Comparison of ENCODE assay signal across 10 cellular contexts in the genomic region with DNA sequence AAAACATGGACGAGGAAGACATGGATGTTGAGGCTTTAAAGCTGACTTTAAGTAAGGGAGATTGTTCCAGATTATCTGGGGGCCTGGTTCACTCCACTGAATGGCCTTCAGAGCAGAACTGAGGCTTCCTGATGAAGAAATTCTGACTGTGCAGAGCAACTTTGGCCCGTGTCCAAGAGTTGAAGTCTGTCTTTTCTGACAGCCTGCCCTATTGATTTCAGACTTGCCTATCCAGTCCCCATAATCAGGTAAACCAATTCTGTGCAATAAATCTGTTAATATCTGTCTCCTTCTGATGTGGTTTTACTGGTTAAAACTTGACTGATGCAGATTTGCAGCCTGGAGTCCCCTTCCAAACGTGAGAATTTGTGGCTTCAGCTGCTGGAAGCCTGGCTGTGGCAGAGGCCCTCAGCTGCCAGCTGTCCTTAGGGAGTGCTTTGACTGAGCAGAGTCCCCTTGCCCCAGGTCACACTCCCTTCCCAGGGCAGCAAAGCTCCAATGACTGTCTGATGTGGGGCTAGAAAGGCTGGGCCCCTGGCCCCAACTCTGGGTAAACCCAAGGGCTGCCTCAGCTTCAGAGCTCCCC.
DNase-seq lines count a peak whose midpoint lies in the region; FAIRE-seq and TF ChIP-seq lines count a peak whose summit lies in the region.
"Had no signal": no experiment of that assay in that cellular context is flagged by ENCODE, and none has a peak within 500 bp of the region (broad histone marks: within the 10 kb centered on the region; RNA-seq: fewer than 3 reads in every experiment).

No MANE protein-coding gene starts in this region.

- BruUV-seq in OCI-LY7 (replicated peaks; lab: Mats Ljungman, UMichigan): no TSS peak

- no peaks in the 10 kb centered on the region for H3K36me3 Mint-ChIP-seq in activated T-helper 2 cell treated with anti-CD3 and anti-CD28 coated beads, Interferon-gamma antibody, Interleukin-2, Interleukin-4, amounts not matched to agents 10 μg/mL and 5 μg/mL and 100 μg/mL, durations not matched to agents 14 hours and 24 hours and 36 hours (ENCODE audit: low read depth)

- intact Hi-C loops in OCI-LY7 (cut with micrococcal nuclease; ENCODE audit: unreplicated experiment): no loop called here
- intact Hi-C loops in activated T-helper 2 cell treated with anti-CD3 and anti-CD28 coated beads, Interferon-gamma antibody, Interleukin-2, Interleukin-4, amounts not matched to agents 10 μg/mL and 5 μg/mL and 100 μg/mL, durations not matched to agents 14 hours and 24 hours and 36 hours (cut with micrococcal nuclease): no loop called here

- H3K36me3 ChIP-seq in esophagus (ENCODE audit: control insufficient read depth in 2 of 2, insufficient read depth in 2 of 2, low read length in 1 of 2) (no peaks in the 10 kb centered on the region), small intestine (ENCODE audit: control insufficient read depth in 2 of 2, insufficient read depth in 2 of 2, low read length in 2 of 2) (no peaks in the 10 kb centered on the region), OCI-LY7 (ENCODE audit: insufficient read depth, low read length) (no peaks in the 10 kb centered on the region)
- H3K36me3 ChIP-seq: uterus had no signal

- H3K9me2 ChIP-seq in OCI-LY7 (ENCODE audit: insufficient read depth, low read length): no peaks in the 10 kb centered on the region

- H3K9me3 Mint-ChIP-seq in activated T-helper 2 cell treated with anti-CD3 and anti-CD28 coated beads, Interferon-gamma antibody, Interleukin-2, Interleukin-4, amounts not matched to agents 10 μg/mL and 5 μg/mL and 100 μg/mL, durations not matched to agents 14 hours and 24 hours and 36 hours: no peaks in the 10 kb centered on the region

- 33 to 34% methylated on average over 3 of the region's 3 CpGs for WGBS in esophagus, 2 donors
- WGBS in small intestine, 3 donors: 9 to 37% (median 10%) methylated on average over 3 of the region's 3 CpGs

- peak overlapping the region; percentile 80 for H3K27ac ChIP-seq in esophagus (ENCODE audit: low read depth in 2 of 2, low read length in 1 of 2)
- H3K27ac ChIP-seq in small intestine (ENCODE audit: low read depth in 1 of 2, low read length in 1 of 2): no peak overlapping the region
- no peak overlapping the region for H3K27ac ChIP-seq in OCI-LY7 (ENCODE audit: low read depth, low read length, poor library complexity, severe bottlenecking)
- H3K27ac ChIP-seq: uterus had no signal

- no peaks in the 10 kb centered on the region for H3K9me3 ChIP-seq in esophagus (ENCODE audit: control insufficient read depth in 2 of 2, insufficient read depth in 1 of 2, low read depth in 1 of 2, low read length in 1 of 2)
- H3K9me3 ChIP-seq in small intestine (ENCODE audit: control insufficient read depth, low read depth): no peaks in the 10 kb centered on the region
- H3K9me3 ChIP-seq in OCI-LY7 (ENCODE audit: low read length): no peaks in the 10 kb centered on the region
- H3K9me3 ChIP-seq: uterus had no signal

- DNase-seq in SIG-M5 treated with dmso at 0.1 percent for 504 hours (lab: John Stamatoyannopoulos, UW; ENCODE audit: unreplicated experiment): peak; percentile 37
- DNase-seq in SIG-M5 (lab: John Stamatoyannopoulos, UW): no peak
- peak; percentile 45 to 66 for DNase-seq in NOMO-1 (lab: John Stamatoyannopoulos, UW; ENCODE audit: unreplicated experiment in 2 of 2)
- peak; percentile 86 for DNase-seq in small intestine
- no peak for DNase-seq in OCI-LY7 (ENCODE audit: low spot score)
- no peak for DNase-seq in GM12892 (ENCODE audit: insufficient read length)
- no peak for DNase-seq in activated T-helper 2 cell treated with anti-CD3 and anti-CD28 coated beads, Interferon-gamma antibody, Interleukin-2, Interleukin-4, amounts not matched to agents 10 μg/mL and 5 μg/mL and 100 μg/mL, durations not matched to agents 14 hours and 24 hours and 36 hours (ENCODE audit: low spot score)
- DNase-seq: stimulated activated CD4-positive, alpha-beta T cell treated with anti-CD3 and anti-CD28 coated beads, Interleukin-4, amount 100 ng/mL, for 24 hours; uterus had no signal

- no peak overlapping the region for H2AFZ ChIP-seq in OCI-LY7 (ENCODE audit: low read length)

- no peak overlapping the region for H3K4me3 Mint-ChIP-seq in activated T-helper 2 cell treated with anti-CD3 and anti-CD28 coated beads, Interferon-gamma antibody, Interleukin-2, Interleukin-4, amounts not matched to agents 10 μg/mL and 5 μg/mL and 100 μg/mL, durations not matched to agents 14 hours and 24 hours and 36 hours (ENCODE audit: low read depth)

- no peak overlapping the region for H3K27ac Mint-ChIP-seq in activated T-helper 2 cell treated with anti-CD3 and anti-CD28 coated beads, Interferon-gamma antibody, Interleukin-2, Interleukin-4, amounts not matched to agents 10 μg/mL and 5 μg/mL and 100 μg/mL, durations not matched to agents 14 hours and 24 hours and 36 hours

- no peaks in the 10 kb centered on the region for H3K79me2 ChIP-seq in OCI-LY7 (ENCODE audit: insufficient read depth, low read depth, low read length)

- no peak overlapping the region for H3K4me3 ChIP-seq in esophagus (ENCODE audit: low read depth in 1 of 2, low read length in 2 of 2)
- no peak overlapping the region for H3K4me3 ChIP-seq in small intestine (ENCODE audit: low read depth in 1 of 2, low read length in 2 of 2)
- H3K4me3 ChIP-seq in OCI-LY7 (ENCODE audit: low read depth, low read length, poor library complexity, severe bottlenecking): no peak overlapping the region
- H3K4me3 ChIP-seq: uterus had no signal

- TF ChIP-seq POLR2A in GM12892 (IDR thresholded peaks at IDR 0.05; ENCODE audit: low read depth, low read length): no peak

- TF ChIP-seq CTCF in OCI-LY7 (conservative IDR thresholded peaks at IDR 0.05; ENCODE audit: low read length): no peak

- POLR2A ChIA-PET in OCI-LY7 (lab: Charles Lee): no interaction called here

- H3K27me3 Mint-ChIP-seq in activated T-helper 2 cell treated with anti-CD3 and anti-CD28 coated beads, Interferon-gamma antibody, Interleukin-2, Interleukin-4, amounts not matched to agents 10 μg/mL and 5 μg/mL and 100 μg/mL, durations not matched to agents 14 hours and 24 hours and 36 hours (ENCODE audit: low read depth): no peaks in the 10 kb centered on the region

- peaks cover 18% of the 10 kb centered on the region for H3K4me1 Mint-ChIP-seq in activated T-helper 2 cell treated with anti-CD3 and anti-CD28 coated beads, Interferon-gamma antibody, Interleukin-2, Interleukin-4, amounts not matched to agents 10 μg/mL and 5 μg/mL and 100 μg/mL, durations not matched to agents 14 hours and 24 hours and 36 hours (ENCODE audit: low read depth)

- H3K27me3 ChIP-seq in esophagus (ENCODE audit: control insufficient read depth in 1 of 2, insufficient read depth in 2 of 2, low read length in 2 of 2): no peaks in the 10 kb centered on the region
- H3K27me3 ChIP-seq in small intestine (ENCODE audit: control insufficient read depth in 2 of 2, insufficient read depth in 2 of 2, low read length in 2 of 2): no peaks in the 10 kb centered on the region
- H3K27me3 ChIP-seq: uterus had no signal

- no peak for FAIRE-seq in small intestine (lab: Jason Lieb, UNC)
- no peak for FAIRE-seq in GM12892 (lab: Jason Lieb, UNC)

- H3K4me2 ChIP-seq in OCI-LY7 (ENCODE audit: low read length): no peak overlapping the region

- no peaks in the 10 kb centered on the region for H4K20me1 ChIP-seq in OCI-LY7 (ENCODE audit: insufficient read depth, low read length)

- H3K4me1 ChIP-seq in esophagus (ENCODE audit: control insufficient read depth in 2 of 2, insufficient read depth in 2 of 2, low read length in 1 of 2) (peaks cover 7 to 25% of the 10 kb centered on the region in 2 donors), small intestine (ENCODE audit: control insufficient read depth in 2 of 2, insufficient read depth in 1 of 2, low read depth in 1 of 2, low read length in 1 of 2) (peaks cover 5 to 8% of the 10 kb centered on the region in 2 donors), OCI-LY7 (ENCODE audit: insufficient read depth, low read length, poor library complexity, severe bottlenecking) (no peaks in the 10 kb centered on the region)
- H3K4me1 ChIP-seq: uterus had no signal

- CTCF ChIA-PET in OCI-LY7 (lab: Charles Lee; ENCODE audit: unreplicated experiment): no interaction called here

Comparison
In these comparisons a context has a peak if more than half of its experiments do, and no peak if none do; other contexts are left out.
1. DNase-seq: peak in SIG-M5 treated with dmso at 0.1 percent for 504 hours (single experiment), NOMO-1 (2 of 2) and small intestine (single experiment); none in SIG-M5 (single experiment), OCI-LY7 (single experiment), GM12892 (single experiment) and activated T-helper 2 cell treated with anti-CD3 and anti-CD28 coated beads, Interferon-gamma antibody, Interleukin-2, Interleukin-4, amounts not matched to agents 10 μg/mL and 5 μg/mL and 100 μg/mL, durations not matched to agents 14 hours and 24 hours and 36 hours (single experiment).
2. H3K27ac ChIP-seq: peak in esophagus (2 of 2); none in small intestine (0 of 2) and OCI-LY7 (single experiment).